8 cellular contexts compared by ENCODE assay signal in genomic region chr14:50321009-50321660, GRCh38. TPM values are rescaled to one million over a fixed set of nuclear protein-coding genes. Genes with fewer than 3 reads are reported as not detected.
A peak's percentile ranks its signal among the peaks of the same experiment; 100 is the strongest.
DNase-seq lines count a peak whose midpoint lies in the region; ATAC-seq and TF ChIP-seq lines count a peak whose summit lies in the region.

No MANE protein-coding gene starts in this region.

- WGBS in hepatocyte (ENCODE audit: low lambda C conversion rate, missing lambda C conversion rate): 12% methylated on average over 9 of the region's 9 CpGs

- no peaks in the 10 kb centered on the region for H3K9me3 ChIP-seq in hepatocyte (ENCODE audit: low read depth)

- peak; percentile 96 for TF ChIP-seq CTCF in hepatocyte (IDR thresholded peaks at IDR 0.05; ENCODE audit: poor library complexity)

- DNase-seq in NCI-H1417 (lab: John Stamatoyannopoulos, UW) (peak; percentile 64 to 86 (median 70)), NCI-H1417 treated with DMSO at 0.1 percent for 48 hours (lab: John Stamatoyannopoulos, UW) (no peak), NCI-H1436 (lab: John Stamatoyannopoulos, UW) (peak; percentile 52), T follicular helper cell (ENCODE audit: low read depth) (peak; percentile 56), anterior cingulate cortex (lab: John Stamatoyannopoulos, UW) (peak in 50 of 58 donors; percentile 6 to 84 (median 52)), hepatocyte (ENCODE audit: low spot score) (peak; percentile 91), skeletal muscle cell (ENCODE audit: low read depth) (peak; percentile 90)

- H3K4me2 ChIP-seq in hepatocyte: peak overlapping the region; percentile 52

- H3K27ac ChIP-seq in hepatocyte: peak overlapping the region; percentile 70

- peak; percentile 92 for ATAC-seq in HG02798 (IDR thresholded peaks at IDR 0.05; ENCODE audit: poor library complexity, unreplicated experiment)

- no peaks in the 10 kb centered on the region for H4K20me1 ChIP-seq in hepatocyte (ENCODE audit: insufficient read depth, poor library complexity, severe bottlenecking)

- H3K9me2 ChIP-seq in hepatocyte (replicated peaks; ENCODE audit: insufficient read depth): no peaks in the 10 kb centered on the region

- peaks cover 19% of the 10 kb centered on the region for H3K79me2 ChIP-seq in hepatocyte

- no peak overlapping the region for H2AFZ ChIP-seq in hepatocyte

- H3K4me3 ChIP-seq in hepatocyte: no peak overlapping the region
- H3K4me3 ChIP-seq in skeletal muscle cell (ENCODE audit: low read depth, low read length): peak overlapping the region; percentile 20

- H3K4me1 ChIP-seq in hepatocyte (ENCODE audit: insufficient read depth): no peaks in the 10 kb centered on the region

- no peaks in the 10 kb centered on the region for H3K36me3 ChIP-seq in hepatocyte (replicated peaks; ENCODE audit: insufficient read depth, low read depth)

- no peaks in the 10 kb centered on the region for H3K27me3 ChIP-seq in hepatocyte

RNA-seq across cellular contexts. Expression of gene DMAC2L, which starts 9.0 kb away (rescaled TPM):
- 10.8 and 19.1 TPM in 2 replicates for total RNA-seq in hepatocyte
- polyA plus RNA-seq in hepatocyte: 12.5 and 14.1 TPM in 2 replicates

RNA-seq across cellular contexts. Expression of gene L2HGDH, which starts 9.1 kb away (rescaled TPM):
- 9.7 and 11.8 TPM in 2 replicates for total RNA-seq in hepatocyte
- polyA plus RNA-seq in hepatocyte: 5.3 and 5.8 TPM in 2 replicates
